ENCODE assay signal across 9 cellular contexts in the genomic region with DNA sequence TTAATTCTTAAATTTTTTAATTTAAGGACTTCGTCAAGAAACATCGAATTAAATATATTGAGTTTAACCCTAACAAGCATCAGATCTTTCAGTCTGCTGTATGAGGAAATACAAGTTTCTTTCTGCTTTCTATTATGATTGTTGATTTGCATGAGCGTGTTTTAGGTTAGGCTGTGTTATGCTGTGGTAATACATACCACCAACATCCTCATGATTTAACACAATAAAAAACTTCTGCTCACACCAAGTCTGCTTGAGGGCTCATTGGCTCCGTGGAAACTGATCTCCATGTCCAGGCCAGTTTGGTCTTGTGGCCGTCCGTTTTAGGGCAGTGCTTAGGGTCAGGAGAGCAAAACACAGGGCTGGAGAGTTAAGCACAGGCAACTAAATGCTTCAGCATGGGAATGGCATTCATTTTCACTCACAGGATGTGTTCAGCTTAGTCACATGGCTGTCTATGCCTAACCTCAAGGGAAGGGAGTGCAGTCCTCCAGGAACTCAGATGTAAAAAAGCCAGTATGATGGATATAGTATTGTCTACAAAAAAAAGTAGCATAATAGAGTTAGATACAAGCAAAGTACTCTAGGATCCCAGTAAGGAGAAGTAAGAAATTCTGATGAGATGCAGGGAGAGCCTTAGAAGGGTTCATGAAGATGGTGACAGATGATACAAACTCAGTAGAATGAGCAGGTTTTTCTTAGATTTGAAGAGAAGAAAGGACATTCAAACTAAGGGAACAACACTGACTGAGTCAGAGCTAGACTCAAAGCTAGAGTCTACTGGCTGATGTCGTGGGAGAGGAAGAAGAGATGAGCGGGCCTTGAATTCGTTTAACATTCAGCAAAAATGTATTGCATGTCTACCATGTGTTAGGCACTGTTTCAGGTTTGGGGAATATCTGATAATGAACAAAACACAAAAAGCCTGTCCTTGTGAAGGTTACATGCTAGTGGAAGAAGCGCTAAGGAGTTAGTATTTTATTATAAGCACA. TPM values are rescaled to one million over a fixed set of nuclear protein-coding genes. Genes with fewer than 3 reads are reported as not detected.
DNase-seq lines count a peak whose midpoint lies in the region; ATAC-seq and TF ChIP-seq lines count a peak whose summit lies in the region.
"Had no signal": no experiment of that assay in that cellular context is flagged by ENCODE, and none has a peak within 500 bp of the region (broad histone marks: within the 10 kb centered on the region; RNA-seq: fewer than 3 reads in every experiment).

No MANE protein-coding gene starts in this region.

- intact Hi-C loops in Panc1 (cut with micrococcal nuclease; ENCODE audit: unreplicated experiment), result no loop called here

- in situ Hi-C loops in Panc1 (cut with HindIII; ENCODE audit: low pct_unique_long_range_greater_than_20kb, low sequenced_read_pairs), result no loop called here

- DNase-seq in ELR (ENCODE audit: low read depth) (peak; percentile 94), Panc1 (ENCODE audit: low read depth, low spot score) (no peak), neural progenitor cell (ENCODE audit: low spot score) (peak; percentile 32), pons (ENCODE audit: low spot score) (no peak), NCI-H2107 treated with DMSO at 0.1 percent for 48 hours (lab: John Stamatoyannopoulos, UW; ENCODE audit: unreplicated experiment) (no peak), occipital lobe (lab: John Stamatoyannopoulos, UW) (no peak)
- no peak for DNase-seq in effector memory CD8-positive, alpha-beta T cell
- DNase-seq: thyroid gland had no signal

- POLR2A ChIA-PET in Panc1 (lab: Charles Lee), result no interaction called here

- H3K4me1 Mint-ChIP-seq in effector memory CD8-positive, alpha-beta T cell (ENCODE audit: low read depth in 2 of 2), result peaks cover 35 to 68% of the 10 kb centered on the region in 2 donors
- H3K4me1 Mint-ChIP-seq in neural progenitor cell, result peaks cover 40% of the 10 kb centered on the region

- no peak overlapping the region for H2AFZ ChIP-seq in neural progenitor cell (replicated peaks)

- H3K27ac ChIP-seq in Panc1 (ENCODE audit: low read length) (no peak overlapping the region; the same call in 1 of the 2 replicates), neural progenitor cell (peak overlapping the region; percentile 67)
- H3K27ac ChIP-seq: thyroid gland had no signal

- CTCF ChIA-PET in Panc1 (lab: Charles Lee), result interaction anchor here (1.0 kb wide), 1 partner anchor 10 kb away, joined by 7 read pairs; no protein-coding TSS in a partner anchor

- H3K9me3 Mint-ChIP-seq in effector memory CD8-positive, alpha-beta T cell, result no peaks in the 10 kb centered on the region
- no peaks in the 10 kb centered on the region for H3K9me3 Mint-ChIP-seq in neural progenitor cell

- peak overlapping the region in 1 of 2 donors; percentile 17 for H3K27ac Mint-ChIP-seq in effector memory CD8-positive, alpha-beta T cell
- H3K27ac Mint-ChIP-seq in neural progenitor cell, result no peak overlapping the region

- H3K27me3 Mint-ChIP-seq in effector memory CD8-positive, alpha-beta T cell, result no peaks in the 10 kb centered on the region
- H3K27me3 Mint-ChIP-seq in neural progenitor cell (ENCODE audit: insufficient read depth, low read depth), result no peaks in the 10 kb centered on the region

- no peak for TF ChIP-seq CTCF in Panc1 (IDR thresholded peaks at IDR 0.05)
- no peak for TF ChIP-seq CTCF in neural progenitor cell (IDR thresholded peaks at IDR 0.05)

- H3K79me2 ChIP-seq in neural progenitor cell (ENCODE audit: low read depth), result peaks cover 98% of the 10 kb centered on the region

- H3K4me3 Mint-ChIP-seq in effector memory CD8-positive, alpha-beta T cell, result peak overlapping the region; percentile 22 to 42
- H3K4me3 Mint-ChIP-seq in neural progenitor cell, result no peak overlapping the region

- H3K9me3 ChIP-seq in Panc1 (ENCODE audit: control insufficient read depth, insufficient read depth, low read depth, low read length) (no peaks in the 10 kb centered on the region), neural progenitor cell (ENCODE audit: low read depth) (no peaks in the 10 kb centered on the region)
- H3K9me3 ChIP-seq: thyroid gland had no signal

- peak overlapping the region; percentile 9 for H3K4me2 ChIP-seq in neural progenitor cell

- H3F3A ChIP-seq in neural progenitor cell (ENCODE audit: low read depth), result peaks cover 22% of the 10 kb centered on the region

- BruUV-seq in Panc1 (replicated peaks; lab: Mats Ljungman, UMichigan), result no TSS peak

- H3K4me3 ChIP-seq in Panc1 (ENCODE audit: low read depth in 2 of 2, low read length in 2 of 2) (no peak overlapping the region), neural progenitor cell (no peak overlapping the region)
- H3K4me3 ChIP-seq: thyroid gland had no signal

- H3K36me3 ChIP-seq in Panc1 (ENCODE audit: control insufficient read depth, insufficient read depth, low read length) (no peaks in the 10 kb centered on the region), neural progenitor cell (no peaks in the 10 kb centered on the region)

- H3K4me1 ChIP-seq in Panc1 (ENCODE audit: control insufficient read depth, insufficient read depth, low read length) (peaks cover 25% of the 10 kb centered on the region), neural progenitor cell (peaks cover 31% of the 10 kb centered on the region)

- H3K36me3 Mint-ChIP-seq in effector memory CD8-positive, alpha-beta T cell (ENCODE audit: insufficient read depth), result peaks cover 22% of the 10 kb centered on the region
- H3K36me3 Mint-ChIP-seq in neural progenitor cell, result peaks cover 10% of the 10 kb centered on the region

- no peak overlapping the region for H3K9ac ChIP-seq in neural progenitor cell

- peaks cover 78% of the 10 kb centered on the region for H4K20me1 ChIP-seq in neural progenitor cell (ENCODE audit: low read depth)

- H3K27me3 ChIP-seq in Panc1 (ENCODE audit: control insufficient read depth, insufficient read depth, low read length), result no peaks in the 10 kb centered on the region
- no peaks in the 10 kb centered on the region for H3K27me3 ChIP-seq in neural progenitor cell
- H3K27me3 ChIP-seq: thyroid gland had no signal

- 0 out of 2 replicates have a peak, but pooled peaks have one; percentile 42 for ATAC-seq in Panc1
- ATAC-seq in effector memory CD8-positive, alpha-beta T cell (replicated peaks), result peak; percentile 58
- no peak for ATAC-seq in GM18909 (IDR thresholded peaks at IDR 0.05; ENCODE audit: poor library complexity, unreplicated experiment)

RNA-seq across cellular contexts. Expression of gene MARK3, which starts 16.3 kb away (rescaled TPM):
- 56.1 TPM for total RNA-seq in Panc1 (2021; ENCODE audit: unreplicated experiment)
- 53.3 TPM for polyA plus RNA-seq in Panc1 (2012; ENCODE audit: insufficient read length)
- 80.7 and 91.0 TPM in 2 replicates for total RNA-seq in neural progenitor cell (ENCODE audit: low replicate concordance)
- 146 TPM for total RNA-seq in occipital lobe

Comparison
In these comparisons a context has a peak if more than half of its experiments do, and no peak if none do; other contexts are left out.
1. DNase-seq: peak in ELR (single experiment) and neural progenitor cell (single experiment); none in Panc1 (single experiment), effector memory CD8-positive, alpha-beta T cell (0 of 3), pons (single experiment), NCI-H2107 treated with DMSO at 0.1 percent for 48 hours (single experiment) and occipital lobe (single experiment).